In the genomic region with DNA sequence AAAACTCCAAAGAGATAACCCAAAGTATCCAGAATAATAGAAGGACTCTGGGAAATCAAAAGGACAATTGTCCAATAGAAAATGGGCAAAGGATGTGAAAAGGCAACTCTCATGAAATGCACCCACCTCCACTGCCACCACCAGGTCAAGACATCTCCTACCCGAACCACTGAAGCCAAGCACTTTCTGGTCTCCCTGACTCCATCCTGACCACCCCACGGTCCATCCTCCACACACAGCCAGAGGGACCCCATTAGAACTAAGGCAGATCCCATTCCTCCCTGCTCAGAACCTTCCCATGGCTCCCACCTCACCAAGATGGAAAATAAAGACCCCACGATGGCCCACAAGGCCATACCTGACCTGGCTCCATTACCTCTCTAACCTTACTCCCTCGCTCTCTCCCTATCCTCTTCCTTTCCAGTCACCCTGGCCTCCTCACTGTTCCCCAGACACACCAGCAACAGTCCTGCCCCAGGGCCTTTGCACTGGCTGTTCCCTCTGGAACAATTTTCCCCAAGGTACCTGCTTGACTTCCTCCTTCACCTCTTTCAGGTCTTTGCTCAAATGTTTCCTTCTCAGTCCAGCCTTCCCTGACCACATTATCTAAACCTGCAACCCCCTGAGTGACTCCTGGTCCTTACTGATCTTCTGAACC, we compare ENCODE assay signal across 15 cellular contexts.
DNase-seq lines count a peak whose midpoint lies in the region; ATAC-seq and TF ChIP-seq lines count a peak whose summit lies in the region.
"Had no signal": no experiment of that assay in that cellular context is flagged by ENCODE, and none has a peak within 500 bp of the region (broad histone marks: within the 10 kb centered on the region; RNA-seq: fewer than 3 reads in every experiment).

No MANE protein-coding gene starts in this region.

- TF ChIP-seq CTCF in activated B cell treated with CpG ODN at 0.5 μM for 24 hours (IDR thresholded peaks at IDR 0.05) (no peak), coronary artery (IDR thresholded peaks at IDR 0.05) (no peak)

- peak overlapping the region; percentile 81 for H3K27ac Mint-ChIP-seq in activated CD4-positive, alpha-beta T cell treated with anti-CD3 and anti-CD28 coated beads, Interleukin-2, amount 10 ng/mL, durations not matched to agents 24 days and 14 days
- peak overlapping the region; percentile 84 for H3K27ac Mint-ChIP-seq in activated B cell treated with CpG ODN at 0.5 μM for 24 hours
- peak overlapping the region; percentile 94 for H3K27ac Mint-ChIP-seq in stimulated activated memory B cell treated with anti-CD40 and anti-IgM and Interleukin-4, amounts not matched to agents 10 μg/mL and 1 μg/mL and 100 μg/mL, for 72 hours
- H3K27ac Mint-ChIP-seq: HFFc6, mesothelial cell of epicardium had no signal

- no peak for ATAC-seq in activated B cell treated with CpG ODN at 0.5 μM for 24 hours (ENCODE audit: low read depth)
- no peak for ATAC-seq in stimulated activated memory B cell treated with anti-CD40 and anti-IgM and Interleukin-4, amounts not matched to agents 10 μg/mL and 1 μg/mL and 100 μg/mL, for 72 hours
- ATAC-seq in GM21423 (IDR thresholded peaks at IDR 0.05; ENCODE audit: unreplicated experiment): no peak
- no peak for ATAC-seq in HG03045 (IDR thresholded peaks at IDR 0.05; ENCODE audit: unreplicated experiment)
- ATAC-seq: esophagus mucosa had no signal

- H3K27ac ChIP-seq in coronary artery: peak overlapping the region; percentile 94 to 95

- intact Hi-C loops in activated CD4-positive, alpha-beta T cell treated with anti-CD3 and anti-CD28 coated beads, Interleukin-2, amount 10 ng/mL, durations not matched to agents 24 days and 14 days (cut with micrococcal nuclease): loop anchor here (2.0 kb wide), 1 partner anchor 19 kb away; no protein-coding TSS in a partner anchor
- intact Hi-C loops in activated B cell treated with CpG ODN at 0.5 μM for 24 hours (cut with micrococcal nuclease): loop anchor here (5.0 to 10.0 kb wide), 3 partner anchors 33 to 485 kb away; no protein-coding TSS in a partner anchor

- DNase-seq in activated CD4-positive, alpha-beta T cell treated with anti-CD3 and anti-CD28 coated beads, Interleukin-2, amount 10 ng/mL, durations not matched to agents 24 days and 14 days: no peak
- DNase-seq in activated CD4-positive, alpha-beta T cell treated with anti-CD3 and anti-CD28 coated beads, Interleukin-2, amount 50 U/mL, for 4 hours: no peak
- DNase-seq in activated B cell treated with CpG ODN at 0.5 μM for 24 hours (no peak), coronary artery (ENCODE audit: low spot score) (no peak), NCI-H748 treated with DMSO at 0.1 percent for 48 hours (lab: John Stamatoyannopoulos, UW) (no peak)
- DNase-seq: amniotic stem cell, COR-L47, HFFc6, NCI-H2227 treated with DMSO at 0.1 percent for 48 hours, stomach had no signal

- peaks cover 77% of the 10 kb centered on the region for H3K4me1 Mint-ChIP-seq in activated CD4-positive, alpha-beta T cell treated with anti-CD3 and anti-CD28 coated beads, Interleukin-2, amount 10 ng/mL, durations not matched to agents 24 days and 14 days
- H3K4me1 Mint-ChIP-seq in activated B cell treated with CpG ODN at 0.5 μM for 24 hours: peaks cover 100% of the 10 kb centered on the region
- peaks cover 100% of the 10 kb centered on the region for H3K4me1 Mint-ChIP-seq in stimulated activated memory B cell treated with anti-CD40 and anti-IgM and Interleukin-4, amounts not matched to agents 10 μg/mL and 1 μg/mL and 100 μg/mL, for 72 hours
- H3K4me1 Mint-ChIP-seq: mesothelial cell of epicardium had no signal

- POLR2A ChIA-PET in activated B cell treated with CpG ODN at 0.5 μM for 24 hours (lab: Charles Lee): interaction anchor here (0.6 to 3.7 kb wide), 4 partner anchors 19 to 106 kb away, joined by 3 to 18 read pairs (median 6); no protein-coding TSS in a partner anchor

- H3K36me3 Mint-ChIP-seq in activated CD4-positive, alpha-beta T cell treated with anti-CD3 and anti-CD28 coated beads, Interleukin-2, amount 10 ng/mL, durations not matched to agents 24 days and 14 days (ENCODE audit: low read depth): peaks cover 47% of the 10 kb centered on the region
- H3K36me3 Mint-ChIP-seq in activated B cell treated with CpG ODN at 0.5 μM for 24 hours (ENCODE audit: low read depth): peaks cover 16% of the 10 kb centered on the region
- peaks cover 54% of the 10 kb centered on the region for H3K36me3 Mint-ChIP-seq in stimulated activated memory B cell treated with anti-CD40 and anti-IgM and Interleukin-4, amounts not matched to agents 10 μg/mL and 1 μg/mL and 100 μg/mL, for 72 hours
- H3K36me3 Mint-ChIP-seq: mesothelial cell of epicardium had no signal

- no peak overlapping the region for H3K4me3 ChIP-seq in coronary artery
- H3K4me3 ChIP-seq: stomach had no signal

- no peaks in the 10 kb centered on the region for H3K27me3 Mint-ChIP-seq in activated CD4-positive, alpha-beta T cell treated with anti-CD3 and anti-CD28 coated beads, Interleukin-2, amount 10 ng/mL, durations not matched to agents 24 days and 14 days
- H3K27me3 Mint-ChIP-seq in activated B cell treated with CpG ODN at 0.5 μM for 24 hours: no peaks in the 10 kb centered on the region
- H3K27me3 Mint-ChIP-seq in stimulated activated memory B cell treated with anti-CD40 and anti-IgM and Interleukin-4, amounts not matched to agents 10 μg/mL and 1 μg/mL and 100 μg/mL, for 72 hours: no peaks in the 10 kb centered on the region

- H3K4me3 Mint-ChIP-seq in activated CD4-positive, alpha-beta T cell treated with anti-CD3 and anti-CD28 coated beads, Interleukin-2, amount 10 ng/mL, durations not matched to agents 24 days and 14 days: peak overlapping the region; percentile 76
- peak overlapping the region; percentile 49 for H3K4me3 Mint-ChIP-seq in activated B cell treated with CpG ODN at 0.5 μM for 24 hours
- H3K4me3 Mint-ChIP-seq in stimulated activated memory B cell treated with anti-CD40 and anti-IgM and Interleukin-4, amounts not matched to agents 10 μg/mL and 1 μg/mL and 100 μg/mL, for 72 hours: no peak overlapping the region
- H3K4me3 Mint-ChIP-seq: HFFc6, mesothelial cell of epicardium had no signal

- CTCF ChIA-PET in activated B cell treated with CpG ODN at 0.5 μM for 24 hours (lab: Charles Lee): interaction anchor here (1.3 to 1.4 kb wide), 2 partner anchors 62 to 185 kb away, joined by 3 read pairs; no protein-coding TSS in a partner anchor

- no peaks in the 10 kb centered on the region for H3K9me3 Mint-ChIP-seq in activated CD4-positive, alpha-beta T cell treated with anti-CD3 and anti-CD28 coated beads, Interleukin-2, amount 10 ng/mL, durations not matched to agents 24 days and 14 days
- no peaks in the 10 kb centered on the region for H3K9me3 Mint-ChIP-seq in activated B cell treated with CpG ODN at 0.5 μM for 24 hours
- H3K9me3 Mint-ChIP-seq in stimulated activated memory B cell treated with anti-CD40 and anti-IgM and Interleukin-4, amounts not matched to agents 10 μg/mL and 1 μg/mL and 100 μg/mL, for 72 hours: no peaks in the 10 kb centered on the region
- H3K9me3 Mint-ChIP-seq: HFFc6, mesothelial cell of epicardium had no signal
